2 cellular contexts compared by ENCODE assay signal in the genomic region with DNA sequence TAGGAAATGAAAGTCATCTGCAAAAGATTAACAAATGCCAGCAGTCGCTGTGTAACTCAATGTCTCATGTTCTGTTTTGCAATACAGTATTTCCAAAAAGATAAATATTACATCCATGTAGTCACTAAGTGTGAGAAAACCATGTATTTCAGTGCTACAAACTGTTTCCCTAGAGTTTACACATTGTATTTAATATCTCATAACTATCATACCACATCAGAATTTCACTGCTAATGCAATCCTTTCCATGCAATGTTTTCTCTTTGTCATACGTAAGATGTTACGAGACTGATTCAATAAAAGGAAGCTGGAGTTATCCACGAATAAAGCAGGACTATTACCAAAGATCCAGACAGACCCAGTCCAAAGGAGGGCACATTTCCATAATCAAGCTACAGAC.
A peak's percentile ranks its signal among the peaks of the same experiment; 100 is the strongest.
TF ChIP-seq lines count a peak whose summit lies in the region.

No MANE protein-coding gene starts in this region.

TF ChIP-seq in liver, 16 proteins besides CTCF, POLR2A, EP300 and RAD21 (continued from another document):
- TF ChIP-seq, protein P1, sequence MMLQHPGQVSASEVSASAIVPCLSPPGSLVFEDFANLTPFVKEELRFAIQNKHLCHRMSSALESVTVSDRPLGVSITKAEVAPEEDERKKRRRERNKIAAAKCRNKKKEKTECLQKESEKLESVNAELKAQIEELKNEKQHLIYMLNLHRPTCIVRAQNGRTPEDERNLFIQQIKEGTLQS (IDR thresholded peaks at IDR 0.05): no peak
- TF ChIP-seq RXRA (IDR thresholded peaks at IDR 0.05): no peak
- TF ChIP-seq, protein P2, sequence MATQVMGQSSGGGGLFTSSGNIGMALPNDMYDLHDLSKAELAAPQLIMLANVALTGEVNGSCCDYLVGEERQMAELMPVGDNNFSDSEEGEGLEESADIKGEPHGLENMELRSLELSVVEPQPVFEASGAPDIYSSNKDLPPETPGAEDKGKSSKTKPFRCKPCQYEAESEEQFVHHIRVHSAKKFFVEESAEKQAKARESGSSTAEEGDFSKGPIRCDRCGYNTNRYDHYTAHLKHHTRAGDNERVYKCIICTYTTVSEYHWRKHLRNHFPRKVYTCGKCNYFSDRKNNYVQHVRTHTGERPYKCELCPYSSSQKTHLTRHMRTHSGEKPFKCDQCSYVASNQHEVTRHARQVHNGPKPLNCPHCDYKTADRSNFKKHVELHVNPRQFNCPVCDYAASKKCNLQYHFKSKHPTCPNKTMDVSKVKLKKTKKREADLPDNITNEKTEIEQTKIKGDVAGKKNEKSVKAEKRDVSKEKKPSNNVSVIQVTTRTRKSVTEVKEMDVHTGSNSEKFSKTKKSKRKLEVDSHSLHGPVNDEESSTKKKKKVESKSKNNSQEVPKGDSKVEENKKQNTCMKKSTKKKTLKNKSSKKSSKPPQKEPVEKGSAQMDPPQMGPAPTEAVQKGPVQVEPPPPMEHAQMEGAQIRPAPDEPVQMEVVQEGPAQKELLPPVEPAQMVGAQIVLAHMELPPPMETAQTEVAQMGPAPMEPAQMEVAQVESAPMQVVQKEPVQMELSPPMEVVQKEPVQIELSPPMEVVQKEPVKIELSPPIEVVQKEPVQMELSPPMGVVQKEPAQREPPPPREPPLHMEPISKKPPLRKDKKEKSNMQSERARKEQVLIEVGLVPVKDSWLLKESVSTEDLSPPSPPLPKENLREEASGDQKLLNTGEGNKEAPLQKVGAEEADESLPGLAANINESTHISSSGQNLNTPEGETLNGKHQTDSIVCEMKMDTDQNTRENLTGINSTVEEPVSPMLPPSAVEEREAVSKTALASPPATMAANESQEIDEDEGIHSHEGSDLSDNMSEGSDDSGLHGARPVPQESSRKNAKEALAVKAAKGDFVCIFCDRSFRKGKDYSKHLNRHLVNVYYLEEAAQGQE (IDR thresholded peaks at IDR 0.05): peak; percentile 20
- TF ChIP-seq FOXA1 (IDR thresholded peaks at IDR 0.05): no peak
- TF ChIP-seq, protein P3, sequence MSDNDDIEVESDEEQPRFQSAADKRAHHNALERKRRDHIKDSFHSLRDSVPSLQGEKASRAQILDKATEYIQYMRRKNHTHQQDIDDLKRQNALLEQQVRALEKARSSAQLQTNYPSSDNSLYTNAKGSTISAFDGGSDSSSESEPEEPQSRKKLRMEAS (IDR thresholded peaks at IDR 0.05): no peak
- TF ChIP-seq EGR1 (IDR thresholded peaks at IDR 0.05; ENCODE audit: low read depth in 2 of 2): no peak
- TF ChIP-seq, protein P4, sequence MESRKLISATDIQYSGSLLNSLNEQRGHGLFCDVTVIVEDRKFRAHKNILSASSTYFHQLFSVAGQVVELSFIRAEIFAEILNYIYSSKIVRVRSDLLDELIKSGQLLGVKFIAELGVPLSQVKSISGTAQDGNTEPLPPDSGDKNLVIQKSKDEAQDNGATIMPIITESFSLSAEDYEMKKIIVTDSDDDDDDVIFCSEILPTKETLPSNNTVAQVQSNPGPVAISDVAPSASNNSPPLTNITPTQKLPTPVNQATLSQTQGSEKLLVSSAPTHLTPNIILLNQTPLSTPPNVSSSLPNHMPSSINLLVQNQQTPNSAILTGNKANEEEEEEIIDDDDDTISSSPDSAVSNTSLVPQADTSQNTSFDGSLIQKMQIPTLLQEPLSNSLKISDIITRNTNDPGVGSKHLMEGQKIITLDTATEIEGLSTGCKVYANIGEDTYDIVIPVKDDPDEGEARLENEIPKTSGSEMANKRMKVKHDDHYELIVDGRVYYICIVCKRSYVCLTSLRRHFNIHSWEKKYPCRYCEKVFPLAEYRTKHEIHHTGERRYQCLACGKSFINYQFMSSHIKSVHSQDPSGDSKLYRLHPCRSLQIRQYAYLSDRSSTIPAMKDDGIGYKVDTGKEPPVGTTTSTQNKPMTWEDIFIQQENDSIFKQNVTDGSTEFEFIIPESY (IDR thresholded peaks at IDR 0.05): no peak
- TF ChIP-seq JUND (IDR thresholded peaks at IDR 0.05): peak in 1 of 2 donors; percentile 14
- TF ChIP-seq GABPA (IDR thresholded peaks at IDR 0.05 in 1 of 2, conservative IDR thresholded peaks at IDR 0.05 in 1 of 2): no peak

TF ChIP-seq in HepG2, 621 proteins besides CTCF, POLR2A, EP300 and RAD21 (continued from another document):
- TF ChIP-seq, protein P5, sequence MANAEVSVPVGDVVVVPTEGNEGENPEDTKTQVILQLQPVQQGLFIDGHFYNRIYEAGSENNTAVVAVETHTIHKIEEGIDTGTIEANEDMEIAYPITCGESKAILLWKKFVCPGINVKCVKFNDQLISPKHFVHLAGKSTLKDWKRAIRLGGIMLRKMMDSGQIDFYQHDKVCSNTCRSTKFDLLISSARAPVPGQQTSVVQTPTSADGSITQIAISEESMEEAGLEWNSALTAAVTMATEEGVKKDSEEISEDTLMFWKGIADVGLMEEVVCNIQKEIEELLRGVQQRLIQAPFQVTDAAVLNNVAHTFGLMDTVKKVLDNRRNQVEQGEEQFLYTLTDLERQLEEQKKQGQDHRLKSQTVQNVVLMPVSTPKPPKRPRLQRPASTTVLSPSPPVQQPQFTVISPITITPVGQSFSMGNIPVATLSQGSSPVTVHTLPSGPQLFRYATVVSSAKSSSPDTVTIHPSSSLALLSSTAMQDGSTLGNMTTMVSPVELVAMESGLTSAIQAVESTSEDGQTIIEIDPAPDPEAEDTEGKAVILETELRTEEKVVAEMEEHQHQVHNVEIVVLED (CRISPR knock-in tag; IDR thresholded peaks at IDR 0.05; ENCODE audit: borderline replicate concordance): no peak
- TF ChIP-seq, protein P6, sequence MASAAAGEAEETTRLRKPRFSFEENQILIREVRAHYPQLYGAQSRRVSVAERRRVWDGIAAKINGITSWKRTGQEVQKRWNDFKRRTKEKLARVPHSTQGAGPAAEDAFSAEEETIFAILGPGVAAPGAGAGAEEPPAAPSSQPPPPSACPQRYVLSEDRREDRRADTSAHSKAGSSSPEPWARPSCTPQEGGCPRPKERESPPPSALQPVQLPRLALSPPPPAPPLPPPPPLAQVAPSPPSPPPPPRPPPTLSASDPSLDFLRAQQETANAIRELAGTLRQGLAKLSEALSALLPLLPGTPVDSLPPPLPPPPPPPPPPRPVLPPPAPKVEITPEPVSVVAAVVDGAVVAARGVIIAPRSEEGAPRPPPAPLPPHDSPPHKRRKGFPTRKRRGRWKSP (CRISPR knock-in tag; IDR thresholded peaks at IDR 0.05): no peak
- TF ChIP-seq KDM5B (CRISPR knock-in tag; IDR thresholded peaks at IDR 0.05; ENCODE audit: borderline replicate concordance) (no peak), PRMT3 (CRISPR knock-in tag; IDR thresholded peaks at IDR 0.05; ENCODE audit: borderline replicate concordance, low read depth) (no peak), TARDBP (CRISPR knock-in tag; IDR thresholded peaks at IDR 0.05) (no peak), RFX1 (IDR thresholded peaks at IDR 0.05) (no peak), ZBTB3 (CRISPR knock-in tag; IDR thresholded peaks at IDR 0.05; ENCODE audit: borderline replicate concordance, low read depth) (no peak), MED13 (CRISPR knock-in tag; IDR thresholded peaks at IDR 0.05) (no peak), MZF1 (CRISPR knock-in tag; IDR thresholded peaks at IDR 0.05; ENCODE audit: borderline replicate concordance) (no peak), SAFB2 (CRISPR knock-in tag; IDR thresholded peaks at IDR 0.05; ENCODE audit: borderline replicate concordance, low read depth) (no peak)
- TF ChIP-seq, protein P7, sequence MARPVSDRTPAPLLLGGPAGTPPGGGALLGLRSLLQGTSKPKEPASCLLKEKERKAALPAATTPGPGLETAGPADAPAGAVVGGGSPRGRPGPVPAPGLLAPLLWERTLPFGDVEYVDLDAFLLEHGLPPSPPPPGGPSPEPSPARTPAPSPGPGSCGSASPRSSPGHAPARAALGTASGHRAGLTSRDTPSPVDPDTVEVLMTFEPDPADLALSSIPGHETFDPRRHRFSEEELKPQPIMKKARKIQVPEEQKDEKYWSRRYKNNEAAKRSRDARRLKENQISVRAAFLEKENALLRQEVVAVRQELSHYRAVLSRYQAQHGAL (CRISPR knock-in tag; IDR thresholded peaks at IDR 0.05; ENCODE audit: not compliant biosample characterization): no peak
- TF ChIP-seq, protein P8, sequence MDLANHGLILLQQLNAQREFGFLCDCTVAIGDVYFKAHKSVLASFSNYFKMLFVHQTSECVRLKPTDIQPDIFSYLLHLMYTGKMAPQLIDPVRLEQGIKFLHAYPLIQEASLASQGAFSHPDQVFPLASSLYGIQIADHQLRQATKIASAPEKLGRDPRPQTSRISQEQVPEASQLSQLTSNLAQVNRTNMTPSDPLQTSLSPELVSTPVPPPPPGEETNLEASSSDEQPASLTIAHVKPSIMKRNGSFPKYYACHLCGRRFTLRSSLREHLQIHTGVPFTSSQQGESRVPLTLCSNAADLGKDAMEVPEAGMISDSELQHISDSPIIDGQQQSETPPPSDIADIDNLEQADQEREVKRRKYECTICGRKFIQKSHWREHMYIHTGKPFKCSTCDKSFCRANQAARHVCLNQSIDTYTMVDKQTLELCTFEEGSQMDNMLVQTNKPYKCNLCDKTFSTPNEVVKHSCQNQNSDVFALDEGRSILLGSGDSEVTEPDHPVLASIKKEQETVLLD (CRISPR knock-in tag; IDR thresholded peaks at IDR 0.05; ENCODE audit: low read depth): no peak
